In genomic region chr22:40243891-40244290, GRCh38 we compare ENCODE assay signal across 16 cellular contexts.
DNase-seq lines count a peak whose midpoint lies in the region; ATAC-seq, FAIRE-seq and TF ChIP-seq lines count a peak whose summit lies in the region.
"Had no signal": no experiment of that assay in that cellular context is flagged by ENCODE, and none has a peak within 500 bp of the region (broad histone marks: within the 10 kb centered on the region; RNA-seq: fewer than 3 reads in every experiment).

No MANE protein-coding gene starts in this region.

- H3K79me2 ChIP-seq in DND-41 (ENCODE audit: insufficient read depth, low read length) = peaks cover 89% of the 10 kb centered on the region
- H3K79me2 ChIP-seq in endothelial cell of umbilical vein (ENCODE audit: control insufficient read depth, insufficient read depth, low read length) = peaks cover 33% of the 10 kb centered on the region

- intact Hi-C loops in endothelial cell of umbilical vein (cut with micrococcal nuclease) = no loop called here

- ATAC-seq in DND-41 (ENCODE audit: insufficient read depth, low read depth) (peak; percentile 80), T-cell (replicated peaks in 1 of 4) (peak in 1 of 4 experiments; percentile 38), GM21737 (IDR thresholded peaks at IDR 0.05; ENCODE audit: unreplicated experiment) (no peak)
- ATAC-seq: Panc1 had no signal

- no peak overlapping the region for H2AFZ ChIP-seq in DND-41 (ENCODE audit: low read depth, low read length)
- no peak overlapping the region for H2AFZ ChIP-seq in endothelial cell of umbilical vein (ENCODE audit: low read depth, low read length)

- CTCF ChIA-PET in T-cell (lab: Charles Lee) = interaction anchor here in 1 of 2 donors (0.5 to 0.7 kb wide), 2 partner anchors 66 to 394 kb away, joined by 3 to 4 read pairs; partner anchors contain the start of gene TNRC6B
- CTCF ChIA-PET in endothelial cell of umbilical vein (lab: Charles Lee) = interaction anchor here (0.6 kb wide), 1 partner anchor 29 kb away, joined by 3 read pairs; no protein-coding TSS in a partner anchor

- H3K27me3 ChIP-seq in BLaER1 treated with 17β-estradiol and CSF1 and Interleukin-3, amounts not matched to agents 10 nM and 100 nM = no peaks in the 10 kb centered on the region
- no peaks in the 10 kb centered on the region for H3K27me3 ChIP-seq in DND-41 (ENCODE audit: insufficient read depth, low read length, poor library complexity)
- H3K27me3 ChIP-seq in endothelial cell of umbilical vein (ENCODE audit: control insufficient read depth in 2 of 2, insufficient read depth in 2 of 2, low read length in 2 of 2) = no peaks in the 10 kb centered on the region

- H3K9ac ChIP-seq in BLaER1 treated with 17β-estradiol and CSF1 and Interleukin-3, amounts not matched to agents 10 nM and 100 nM = peak overlapping the region in 4 of 11 experiments; percentile 4 to 48 (median 20); a peak in 3 of 22 replicates
- H3K9ac ChIP-seq in DND-41 (ENCODE audit: low read depth, low read length) (no peak overlapping the region), endothelial cell of umbilical vein (replicated peaks; ENCODE audit: extremely low read depth, insufficient read depth, low read length) (no peak overlapping the region)

- TF ChIP-seq POLR2A in endothelial cell of umbilical vein (IDR thresholded peaks at IDR 0.05; ENCODE audit: low read depth, low read length) = no peak

- peak; percentile 27 for DNase-seq in DND-41
- DNase-seq in T-cell = peak in 9 of 34 experiments; percentile 5 to 31 (median 11)
- peak; percentile 14 for DNase-seq in endothelial cell of umbilical vein (ENCODE audit: low read depth, low spot score)
- no peak for DNase-seq in NCI-H1048 (lab: John Stamatoyannopoulos, UW)
- no peak for DNase-seq in stimulated activated CD4-positive, alpha-beta T cell treated with anti-CD3 and anti-CD28 coated beads, Interleukin-1b, Interleukin-23, amount 100 ng/mL, for 48 hours
- DNase-seq in NCI-H1436 treated with DMSO at 0.1 percent for 48 hours (lab: John Stamatoyannopoulos, UW) = no peak
- DNase-seq: anterior cingulate cortex, Caco-2, HFFc6, NCI-H1105 treated with DMSO at 0.1 percent for 48 hours, NCI-H446 treated with DMSO at 0.1 percent for 48 hours had no signal

- H3K27ac ChIP-seq in BLaER1 treated with 17β-estradiol and CSF1 and Interleukin-3, amounts not matched to agents 10 nM and 100 nM = peak overlapping the region in 6 of 11 experiments; percentile 12 to 68 (median 57); a peak in 11 of 22 replicates
- H3K27ac ChIP-seq in DND-41 (ENCODE audit: low read length) (peak overlapping the region; percentile 59), endothelial cell of umbilical vein (ENCODE audit: insufficient read depth, low read depth, low read length) (no peak overlapping the region)

- H3K9me3 ChIP-seq in BLaER1 treated with 17β-estradiol and CSF1 and Interleukin-3, amounts not matched to agents 10 nM and 100 nM (replicated peaks in 1 of 11) = no peaks in the 10 kb centered on the region
- H3K9me3 ChIP-seq in DND-41 (ENCODE audit: insufficient read depth, low read length, severe bottlenecking) (no peaks in the 10 kb centered on the region), endothelial cell of umbilical vein (replicated peaks; ENCODE audit: control insufficient read depth, insufficient read depth, low read length) (no peaks in the 10 kb centered on the region)
- H3K9me3 ChIP-seq: Caco-2 had no signal

- peak overlapping the region; percentile 85 to 90 for H3K27ac Mint-ChIP-seq in T-cell
- H3K27ac Mint-ChIP-seq: dendritic cell treated with granulocyte-macrophage colony-stimulating factor and Interleukin-4, amounts not matched to agents 40 ng/mL and 50 ng/mL, for 4 days; HFFc6 had no signal

- H3K4me1 ChIP-seq in BLaER1 treated with 17β-estradiol and CSF1 and Interleukin-3, amounts not matched to agents 10 nM and 100 nM = peaks cover 40 to 65% (median 51%) of the 10 kb centered on the region in 10 experiments
- peaks cover 19% of the 10 kb centered on the region for H3K4me1 ChIP-seq in DND-41 (ENCODE audit: insufficient read depth, low read length)
- peaks cover 15% of the 10 kb centered on the region for H3K4me1 ChIP-seq in endothelial cell of umbilical vein (ENCODE audit: control insufficient read depth, extremely low read depth, insufficient read depth, low read length)
- H3K4me1 ChIP-seq: Caco-2 had no signal

- peaks cover 28 to 52% (median 34%) of the 10 kb centered on the region in 11 experiments for H3K36me3 ChIP-seq in BLaER1 treated with 17β-estradiol and CSF1 and Interleukin-3, amounts not matched to agents 10 nM and 100 nM
- H3K36me3 ChIP-seq in DND-41 (ENCODE audit: insufficient read depth, low read length) (peaks cover 24% of the 10 kb centered on the region), endothelial cell of umbilical vein (ENCODE audit: control insufficient read depth in 2 of 2, extremely low read depth in 1 of 2, insufficient read depth in 2 of 2, low read length in 2 of 2) (peaks cover 0 to 3% of the 10 kb centered on the region in 2 experiments)

- H3K9me1 ChIP-seq in endothelial cell of umbilical vein (replicated peaks; ENCODE audit: control insufficient read depth, extremely low read depth, insufficient read depth, low read length) = no peaks in the 10 kb centered on the region

- FAIRE-seq in endothelial cell of umbilical vein (lab: Jason Lieb, UNC) = no peak

- no peaks in the 10 kb centered on the region for H3K27me3 Mint-ChIP-seq in T-cell
- H3K27me3 Mint-ChIP-seq: dendritic cell treated with granulocyte-macrophage colony-stimulating factor and Interleukin-4, amounts not matched to agents 40 ng/mL and 50 ng/mL, for 4 days had no signal

- TF ChIP-seq CTCF in DND-41 (IDR thresholded peaks at IDR 0.05; ENCODE audit: borderline replicate concordance, extremely low read depth, low read length, poor library complexity, severe bottlenecking) = no peak
- TF ChIP-seq CTCF in endothelial cell of umbilical vein (IDR thresholded peaks at IDR 0.05; ENCODE audit: extremely low read depth in 1 of 2, insufficient read depth in 1 of 2, low read depth in 1 of 2, low read length in 2 of 2) = no peak

- no TSS peak for BruUV-seq in endothelial cell of umbilical vein (replicated peaks; lab: Mats Ljungman, UMichigan)

- H3K36me3 Mint-ChIP-seq in T-cell = peaks cover 24% of the 10 kb centered on the region

- H3K4me3 Mint-ChIP-seq in T-cell = peak overlapping the region; percentile 49 to 62 (median 57)
- H3K4me3 Mint-ChIP-seq: dendritic cell treated with granulocyte-macrophage colony-stimulating factor and Interleukin-4, amounts not matched to agents 40 ng/mL and 50 ng/mL, for 4 days; HFFc6 had no signal

- peak overlapping the region; percentile 55 to 89 (median 75) for H3K4me2 ChIP-seq in BLaER1 treated with 17β-estradiol and CSF1 and Interleukin-3, amounts not matched to agents 10 nM and 100 nM
- H3K4me2 ChIP-seq in DND-41 (ENCODE audit: insufficient read depth, low read length) (no peak overlapping the region), endothelial cell of umbilical vein (ENCODE audit: insufficient read depth, low read length) (no peak overlapping the region)
- H3K4me2 ChIP-seq: smooth muscle cell had no signal

- dilution Hi-C loops in endothelial cell of umbilical vein (cut with MboI; ENCODE audit: extremely low pct_ligation_motif_present, low sequenced_read_pairs) = no loop called here

- peaks cover 17 to 96% (median 37%) of the 10 kb centered on the region in 11 experiments; a peak in 21 of 22 replicates for H4K20me1 ChIP-seq in BLaER1 treated with 17β-estradiol and CSF1 and Interleukin-3, amounts not matched to agents 10 nM and 100 nM
- peaks cover 45% of the 10 kb centered on the region for H4K20me1 ChIP-seq in DND-41 (ENCODE audit: insufficient read depth, low read length)
- peaks cover 8% of the 10 kb centered on the region for H4K20me1 ChIP-seq in endothelial cell of umbilical vein (replicated peaks; ENCODE audit: control insufficient read depth, extremely low read depth, insufficient read depth, low read length)

- H3K9me3 Mint-ChIP-seq in T-cell = no peaks in the 10 kb centered on the region
- H3K9me3 Mint-ChIP-seq: dendritic cell treated with granulocyte-macrophage colony-stimulating factor and Interleukin-4, amounts not matched to agents 40 ng/mL and 50 ng/mL, for 4 days; HFFc6 had no signal

- POLR2A ChIA-PET in T-cell (lab: Charles Lee) (interaction anchor here (0.6 kb wide), 4 partner anchors 97 to 1070 kb away, joined by 3 to 4 read pairs (median 3); no protein-coding TSS in a partner anchor), endothelial cell of umbilical vein (lab: Charles Lee) (no interaction called here)

- peaks cover 87 to 95% (median 91%) of the 10 kb centered on the region in 3 donors for H3K4me1 Mint-ChIP-seq in T-cell

- peak overlapping the region in 1 of 10 experiments; percentile 26; a peak in 1 of 20 replicates for H3K4me3 ChIP-seq in BLaER1 treated with 17β-estradiol and CSF1 and Interleukin-3, amounts not matched to agents 10 nM and 100 nM
- H3K4me3 ChIP-seq in DND-41 (ENCODE audit: low read depth in 1 of 2, low read length in 2 of 2) = no peak overlapping the region
- H3K4me3 ChIP-seq in endothelial cell of umbilical vein (replicated peaks in 1 of 3; ENCODE audit: insufficient read depth in 1 of 3, low read depth in 1 of 3, low read length in 3 of 3) = no peak overlapping the region
- H3K4me3 ChIP-seq: smooth muscle cell had no signal

TF ChIP-seq in endothelial cell of umbilical vein, 7 proteins besides CTCF, POLR2A, EP300 and RAD21:
- TF ChIP-seq, protein P1, sequence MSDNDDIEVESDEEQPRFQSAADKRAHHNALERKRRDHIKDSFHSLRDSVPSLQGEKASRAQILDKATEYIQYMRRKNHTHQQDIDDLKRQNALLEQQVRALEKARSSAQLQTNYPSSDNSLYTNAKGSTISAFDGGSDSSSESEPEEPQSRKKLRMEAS (IDR thresholded peaks at IDR 0.05; ENCODE audit: insufficient read depth, insufficient read length) = no peak
- TF ChIP-seq GATA2 (IDR thresholded peaks at IDR 0.05; ENCODE audit: insufficient read depth, insufficient read length, low read depth, low read length) = no peak
- no peak for TF ChIP-seq MYC (IDR thresholded peaks at IDR 0.05; ENCODE audit: low read depth, low read length)
- TF ChIP-seq JUN (IDR thresholded peaks at IDR 0.05; ENCODE audit: borderline replicate concordance, insufficient read depth, insufficient read length, low read depth) = no peak
- no peak for TF ChIP-seq FOS (IDR thresholded peaks at IDR 0.05; ENCODE audit: borderline replicate concordance, insufficient read depth, low read length)
- TF ChIP-seq EZH2 (IDR thresholded peaks at IDR 0.05; ENCODE audit: borderline replicate concordance, low read depth, low read length, severe bottlenecking) = no peak
- no peak for TF ChIP-seq POLR2AphosphoS5 (IDR thresholded peaks at IDR 0.05; ENCODE audit: insufficient read depth, low read depth, low read length)

Comparison
In these comparisons a context has a peak if more than half of its experiments do, and no peak if none do; other contexts are left out.
1. H3K4me2 ChIP-seq: peak in BLaER1 treated with 17β-estradiol and CSF1 and Interleukin-3, amounts not matched to agents 10 nM and 100 nM (11 of 11); none in DND-41 (single experiment) and endothelial cell of umbilical vein (single experiment).
2. DNase-seq: peak in DND-41 (single experiment) and endothelial cell of umbilical vein (single experiment); none in NCI-H1048 (single experiment), stimulated activated CD4-positive, alpha-beta T cell treated with anti-CD3 and anti-CD28 coated beads, Interleukin-1b, Interleukin-23, amount 100 ng/mL, for 48 hours (single experiment) and NCI-H1436 treated with DMSO at 0.1 percent for 48 hours (single experiment).